ENCODE assay signal across 12 cellular contexts in the genomic region with DNA sequence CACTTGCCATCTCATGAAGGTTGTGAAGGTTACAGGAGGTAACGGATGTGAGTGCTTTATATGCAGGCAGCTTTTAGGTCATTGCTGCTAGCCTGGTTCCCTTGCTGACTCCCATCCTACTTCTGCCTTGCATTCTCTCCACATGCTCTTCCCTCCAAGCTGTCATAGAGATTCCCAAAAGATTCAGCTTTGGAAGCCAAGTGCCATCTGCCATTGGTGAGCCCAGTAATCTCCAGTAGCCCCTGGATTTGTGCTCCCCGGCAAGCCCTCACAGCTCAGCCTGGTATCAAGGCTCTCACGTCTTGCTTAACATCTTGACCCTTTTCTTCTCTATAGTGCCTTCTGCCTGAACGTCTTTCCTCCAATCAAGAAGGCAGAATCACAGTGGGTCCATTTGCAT.
A peak's percentile ranks its signal among the peaks of the same experiment; 100 is the strongest.
DNase-seq lines count a peak whose midpoint lies in the region; TF ChIP-seq lines count a peak whose summit lies in the region.
"Had no signal": no experiment of that assay in that cellular context is flagged by ENCODE, and none has a peak within 500 bp of the region (broad histone marks: within the 10 kb centered on the region; RNA-seq: fewer than 3 reads in every experiment).

No MANE protein-coding gene starts in this region.

- H3K79me2 ChIP-seq in H9 (ENCODE audit: insufficient read depth, low read length) (no peaks in the 10 kb centered on the region), Karpas-422 (ENCODE audit: low read length) (no peaks in the 10 kb centered on the region)

- no peaks in the 10 kb centered on the region for H3K9me2 ChIP-seq in Karpas-422 (replicated peaks; ENCODE audit: insufficient read depth, low read length)

- no peaks in the 10 kb centered on the region for H3K4me1 ChIP-seq in H9 (ENCODE audit: insufficient read depth, low read length)
- H3K4me1 ChIP-seq in Karpas-422 (ENCODE audit: low read length): no peaks in the 10 kb centered on the region

- H2BK12ac ChIP-seq in H9 (ENCODE audit: insufficient read length, low read depth, low read length): no peak overlapping the region

- H3K36me3 Mint-ChIP-seq in H9 (ENCODE audit: insufficient read depth in 1 of 3, low read depth in 3 of 3): no peaks in the 10 kb centered on the region

- no peak overlapping the region for H3K27ac Mint-ChIP-seq in H9
- H3K27ac Mint-ChIP-seq: CD4-positive, alpha-beta T cell had no signal

- peaks cover 6 to 12% of the 10 kb centered on the region in 2 experiments for H3K4me1 Mint-ChIP-seq in H9

- H4K20me1 ChIP-seq in H9 (ENCODE audit: control insufficient read depth, insufficient read depth, insufficient read length) (no peaks in the 10 kb centered on the region), Karpas-422 (ENCODE audit: insufficient read depth, low read depth, low read length) (no peaks in the 10 kb centered on the region)

- H3K27ac ChIP-seq in H9 (ENCODE audit: insufficient read length, low read depth, low read length) (no peak overlapping the region), Karpas-422 (ENCODE audit: low read length) (no peak overlapping the region)

- H3K56ac ChIP-seq in H9 (ENCODE audit: insufficient read length, low read depth, low read length): no peak overlapping the region

- no peak overlapping the region for H3K4me3 Mint-ChIP-seq in H9
- H3K4me3 Mint-ChIP-seq: CD4-positive, alpha-beta T cell had no signal

- H3K9me3 ChIP-seq in H9 (ENCODE audit: control insufficient read depth, low read depth, low read length) (no peaks in the 10 kb centered on the region), Karpas-422 (ENCODE audit: low read length) (no peaks in the 10 kb centered on the region)

- no peaks in the 10 kb centered on the region for H3K36me3 ChIP-seq in Karpas-422 (ENCODE audit: insufficient read depth, low read length)

- no peak overlapping the region for H3K4me3 ChIP-seq in Karpas-422 (ENCODE audit: low read length)

- peaks cover 3% of the 10 kb centered on the region for H3K27me3 Mint-ChIP-seq in H9 (ENCODE audit: low read depth)
- H3K27me3 Mint-ChIP-seq: CD4-positive, alpha-beta T cell had no signal

- H4K5ac ChIP-seq in H9 (ENCODE audit: insufficient read length, low read depth, low read length): no peak overlapping the region

- H3K4me2 ChIP-seq in H9 (ENCODE audit: insufficient read depth, insufficient read length, low read length) (no peak overlapping the region), Karpas-422 (ENCODE audit: low read depth, low read length, poor library complexity, severe bottlenecking) (no peak overlapping the region)

- no peak overlapping the region for H2BK15ac ChIP-seq in H9 (ENCODE audit: low read depth, low read length)

- H3K23me2 ChIP-seq in H9 (ENCODE audit: insufficient read length, low read depth, low read length, poor library complexity, severe bottlenecking): no peaks in the 10 kb centered on the region

- H2AK5ac ChIP-seq in H9 (ENCODE audit: insufficient read length, low read length): no peak overlapping the region

- DNase-seq in activated effector memory CD4-positive, alpha-beta T cell treated with anti-CD3 and anti-CD28 coated beads, Interleukin-2, amount 50 U/mL, for 16 hours: peak; percentile 2
- no peak for DNase-seq in activated effector memory CD4-positive, alpha-beta T cell treated with Interleukin-2 at 50 U/mL for 16 hours
- peak; percentile 92 to 98 for DNase-seq in NCI-H524 (lab: John Stamatoyannopoulos, UW)
- peak; percentile 39 for DNase-seq in cerebellar cortex (ENCODE audit: low spot score)
- DNase-seq in H9: no peak
- DNase-seq in Karpas-422: no peak
- DNase-seq in SIG-M5 treated with dmso at 0.1 percent for 504 hours (lab: John Stamatoyannopoulos, UW; ENCODE audit: unreplicated experiment): no peak
- DNase-seq: ACHN; Calu3; CD4-positive, alpha-beta T cell; DMS53; IMR-90 had no signal

- H3K4ac ChIP-seq in H9 (ENCODE audit: low read depth, low read length): no peak overlapping the region

- H3K9ac ChIP-seq in H9 (ENCODE audit: extremely low read depth, insufficient read length, low read length) (no peak overlapping the region), Karpas-422 (ENCODE audit: low read length) (no peak overlapping the region)

- no peak overlapping the region for H3K14ac ChIP-seq in H9 (ENCODE audit: insufficient read depth, low read length)

- H2BK5ac ChIP-seq in H9 (ENCODE audit: insufficient read length, low read length): no peak overlapping the region

- H2BK120ac ChIP-seq in H9 (ENCODE audit: low read depth, low read length, poor library complexity, severe bottlenecking): no peak overlapping the region

- no peak overlapping the region for H4K8ac ChIP-seq in H9 (replicated peaks; ENCODE audit: insufficient read length, low read depth, low read length)

- H3K79me1 ChIP-seq in H9 (ENCODE audit: insufficient read depth, low read depth, low read length, poor library complexity, severe bottlenecking): no peaks in the 10 kb centered on the region

- H4K91ac ChIP-seq in H9 (ENCODE audit: insufficient read length, low read depth, low read length): no peak overlapping the region

- no peak overlapping the region for H2BK20ac ChIP-seq in H9 (ENCODE audit: low read depth, low read length, poor library complexity, severe bottlenecking)

- no peak overlapping the region for H2AFZ ChIP-seq in H9 (ENCODE audit: low read length)
- H2AFZ ChIP-seq in Karpas-422 (ENCODE audit: low read length): no peak overlapping the region

- H3K18ac ChIP-seq in H9 (ENCODE audit: insufficient read length, low read depth, low read length): no peak overlapping the region

- WGBS in H9 (ENCODE audit: extremely low coverage, insufficient read length, low lambda C conversion rate): no CpG with 5 or more reads among the region's 4 CpGs

- no peak overlapping the region for H3T11ph ChIP-seq in H9 (ENCODE audit: low read length)

- no peak for TF ChIP-seq CTCF in H9 (conservative IDR thresholded peaks at IDR 0.05)

- H3K23ac ChIP-seq in H9 (ENCODE audit: insufficient read length, low read depth, low read length): no peak overlapping the region

- H3K9me3 Mint-ChIP-seq in H9: no peaks in the 10 kb centered on the region
- H3K9me3 Mint-ChIP-seq: CD4-positive, alpha-beta T cell had no signal

- H3K27me3 ChIP-seq in H9 (ENCODE audit: insufficient read depth, low read length) (no peaks in the 10 kb centered on the region), Karpas-422 (ENCODE audit: low read length) (no peaks in the 10 kb centered on the region)

Comparison
In these comparisons a context has a peak if more than half of its experiments do, and no peak if none do; other contexts are left out.
1. DNase-seq: peak in activated effector memory CD4-positive, alpha-beta T cell treated with anti-CD3 and anti-CD28 coated beads, Interleukin-2, amount 50 U/mL, for 16 hours (single experiment), NCI-H524 (2 of 2) and cerebellar cortex (single experiment); none in activated effector memory CD4-positive, alpha-beta T cell treated with Interleukin-2 at 50 U/mL for 16 hours (single experiment), H9 (single experiment), Karpas-422 (single experiment) and SIG-M5 treated with dmso at 0.1 percent for 504 hours (single experiment).